Comparison of ENCODE assay signal across 8 cellular contexts in genomic region chr12:94649349-94650142, GRCh38. TPM values are rescaled to one million over a fixed set of nuclear protein-coding genes. Genes with fewer than 3 reads are reported as not detected.
DNase-seq lines count a peak whose midpoint lies in the region; ATAC-seq, FAIRE-seq and TF ChIP-seq lines count a peak whose summit lies in the region.

No MANE protein-coding gene starts in this region.

- peaks cover 11% of the 10 kb centered on the region for H3K27me3 ChIP-seq in MG63

- no peaks in the 10 kb centered on the region for H3K4me1 ChIP-seq in urinary bladder (ENCODE audit: insufficient read depth)

- H3K9me3 Mint-ChIP-seq in activated T-cell treated with anti-CD3 and anti-CD28 coated beads, Interleukin-2, amount 50 U/mL, for 4 hours, result no peaks in the 10 kb centered on the region
- H3K9me3 Mint-ChIP-seq in naive thymus-derived CD8-positive, alpha-beta T cell, result no peaks in the 10 kb centered on the region

- peak; percentile 44 for ATAC-seq in GM21825 (IDR thresholded peaks at IDR 0.05; ENCODE audit: unreplicated experiment)
- ATAC-seq in activated T-cell treated with anti-CD3 and anti-CD28 coated beads, Interleukin-2, amount 50 U/mL, for 4 hours, result peak; percentile 74 to 78
- ATAC-seq in naive thymus-derived CD8-positive, alpha-beta T cell, result peak; percentile 72 to 78

- H3K4me1 Mint-ChIP-seq in activated T-cell treated with anti-CD3 and anti-CD28 coated beads, Interleukin-2, amount 50 U/mL, for 4 hours (ENCODE audit: low read depth), result peaks cover 17% of the 10 kb centered on the region
- H3K4me1 Mint-ChIP-seq in naive thymus-derived CD8-positive, alpha-beta T cell, result peaks cover 6 to 29% (median 12%) of the 10 kb centered on the region in 4 donors

- H3K27me3 Mint-ChIP-seq in activated T-cell treated with anti-CD3 and anti-CD28 coated beads, Interleukin-2, amount 50 U/mL, for 4 hours (ENCODE audit: low read depth), result peaks cover 62% of the 10 kb centered on the region
- H3K27me3 Mint-ChIP-seq in naive thymus-derived CD8-positive, alpha-beta T cell, result peaks cover 40 to 71% (median 51%) of the 10 kb centered on the region in 5 donors

- DNase-seq in GM12864 (ENCODE audit: low read depth) (no peak), MG63 (peak; percentile 25), fibroblast of pulmonary artery (ENCODE audit: low read depth) (peak; percentile 50), RCC 7860 (ENCODE audit: low spot score) (no peak)
- DNase-seq in activated T-cell treated with anti-CD3 and anti-CD28 coated beads, Interleukin-2, amount 50 U/mL, for 4 hours, result peak; percentile 16
- DNase-seq in naive thymus-derived CD8-positive, alpha-beta T cell, result peak in 7 of 10 donors; percentile 6 to 61 (median 34)

- peak; percentile 38 for TF ChIP-seq CTCF in GM12864 (IDR thresholded peaks at IDR 0.05; ENCODE audit: low read depth, low read length, missing control alignments)
- no peak for TF ChIP-seq CTCF in fibroblast of pulmonary artery (IDR thresholded peaks at IDR 0.05; ENCODE audit: low read length, missing control alignments)

- H3K36me3 Mint-ChIP-seq in activated T-cell treated with anti-CD3 and anti-CD28 coated beads, Interleukin-2, amount 50 U/mL, for 4 hours (ENCODE audit: insufficient read depth), result peaks cover 2% of the 10 kb centered on the region
- H3K36me3 Mint-ChIP-seq in naive thymus-derived CD8-positive, alpha-beta T cell, result no peaks in the 10 kb centered on the region

- peak overlapping the region in 4 of 10 donors; percentile 5 to 55 (median 40) for H3K27ac Mint-ChIP-seq in naive thymus-derived CD8-positive, alpha-beta T cell

- WGBS in urinary bladder, result 3% methylated on average over 72 of the region's 72 CpGs

- H3K9me3 ChIP-seq in MG63, result no peaks in the 10 kb centered on the region

- no peaks in the 10 kb centered on the region for H3K36me3 ChIP-seq in MG63
- no peaks in the 10 kb centered on the region for H3K36me3 ChIP-seq in urinary bladder (ENCODE audit: insufficient read depth)

- no peak overlapping the region for H3K27ac ChIP-seq in urinary bladder (ENCODE audit: low read depth)

- H3K4me3 ChIP-seq in GM12864 (ENCODE audit: low read depth, low read length), result peak overlapping the region; percentile 69
- peak overlapping the region; percentile 26 for H3K4me3 ChIP-seq in MG63
- H3K4me3 ChIP-seq in fibroblast of pulmonary artery (replicated peaks; ENCODE audit: low read depth, low read length), result peak overlapping the region; percentile 49
- H3K4me3 ChIP-seq in urinary bladder (ENCODE audit: low read depth, low read length), result peak overlapping the region; percentile 77

- POLR2A ChIA-PET in naive thymus-derived CD8-positive, alpha-beta T cell (lab: Charles Lee), result no interaction called here

- peak overlapping the region; percentile 77 for H3K4me3 Mint-ChIP-seq in activated T-cell treated with anti-CD3 and anti-CD28 coated beads, Interleukin-2, amount 50 U/mL, for 4 hours
- H3K4me3 Mint-ChIP-seq in naive thymus-derived CD8-positive, alpha-beta T cell, result peak overlapping the region; percentile 70 to 91 (median 80)

- no peak for FAIRE-seq in RCC 7860 (lab: Jason Lieb, UNC)

RNA-seq across cellular contexts. Expression of gene TMCC3, which starts 0.8 kb away (rescaled TPM):
- total RNA-seq in MG63 (2014; rRNA removed; shearing (Covaris generic); ENCODE audit: low replicate concordance), result not detected in 2 replicates
- total RNA-seq in activated T-cell treated with anti-CD3 and anti-CD28 coated beads, Interleukin-2, amount 50 U/mL, for 4 hours, result under 1 TPM; 0.10 to 0.21 (median 0.11) TPM
- under 1 TPM; 0.18 to 0.71 TPM for total RNA-seq in naive thymus-derived CD8-positive, alpha-beta T cell
- 1 to 10 TPM in 1 of 3 donors, not detected in 2; 5.7 TPM for polyA plus RNA-seq in naive thymus-derived CD8-positive, alpha-beta T cell
- 11.7 TPM for total RNA-seq in urinary bladder
- polyA plus RNA-seq in urinary bladder, result 10.0 TPM

Comparison
In these comparisons a context has a peak if more than half of its experiments do, and no peak if none do; other contexts are left out.
1. DNase-seq: peak in MG63 (single experiment), activated T-cell treated with anti-CD3 and anti-CD28 coated beads, Interleukin-2, amount 50 U/mL, for 4 hours (single experiment), fibroblast of pulmonary artery (single experiment) and naive thymus-derived CD8-positive, alpha-beta T cell (7 of 10); none in GM12864 (single experiment) and RCC 7860 (single experiment).
2. H3K4me3 ChIP-seq: peak in every context shown above with its lines; median percentile 77 in urinary bladder; 69 in GM12864; 49 in fibroblast of pulmonary artery; 26 in MG63.
3. Peak in every context shown above with its lines, with median percentiles within 50 percentile points of each other: ATAC-seq.